In genomic region chr11:27213232-27213660, GRCh38 we compare ENCODE assay signal across 10 cellular contexts.
DNase-seq lines count a peak whose midpoint lies in the region; ATAC-seq and TF ChIP-seq lines count a peak whose summit lies in the region.
"Had no signal": no experiment of that assay in that cellular context is flagged by ENCODE, and none has a peak within 500 bp of the region (broad histone marks: within the 10 kb centered on the region; RNA-seq: fewer than 3 reads in every experiment).

No MANE protein-coding gene starts in this region.

- no peaks in the 10 kb centered on the region for H3K27me3 ChIP-seq in vagina

- no peak for TF ChIP-seq POLR2A in vagina (IDR thresholded peaks at IDR 0.05)

- peak overlapping the region; percentile 3 for H3K27ac ChIP-seq in vagina

- H3K4me3 ChIP-seq in WI38 (ENCODE audit: low read depth, low read length), result peak overlapping the region; percentile 30; the same call in 1 of the 2 replicates
- H3K4me3 ChIP-seq in vagina, result no peak overlapping the region

- DNase-seq in Right ventricle myocardium inferior (ENCODE audit: missing footprints) (no peak), cardiac septum (ENCODE audit: low spot score) (no peak), left ventricle myocardium superior (no peak), vagina (ENCODE audit: extremely low spot score in 2 of 2) (no peak)
- DNase-seq: activated naive CD8-positive, alpha-beta T cell treated with anti-CD3 and anti-CD28 coated beads, Interleukin-2, amount 10 ng/mL, durations not matched to agents 7 days and 5 days; natural killer cell had no signal

- intact Hi-C loops in Right ventricle myocardium inferior (cut with DNase I), result no loop called here
- intact Hi-C loops in cardiac septum (cut with DNase I), result no loop called here
- intact Hi-C loops in left ventricle myocardium superior (cut with micrococcal nuclease), result no loop called here
- intact Hi-C loops in vagina (cut with DNase I), result no loop called here

- peaks cover 60% of the 10 kb centered on the region for H3K4me1 ChIP-seq in vagina

- TF ChIP-seq CTCF in WI38 (IDR thresholded peaks at IDR 0.05; ENCODE audit: low read depth, low read length) (no peak), vagina (IDR thresholded peaks at IDR 0.05) (no peak)

- ATAC-seq in Right ventricle myocardium inferior, result peak; percentile 23
- peak; percentile 49 for ATAC-seq in left ventricle myocardium superior
- ATAC-seq in GM21723 (IDR thresholded peaks at IDR 0.05; ENCODE audit: unreplicated experiment), result no peak
- ATAC-seq in HG02938 (IDR thresholded peaks at IDR 0.05; ENCODE audit: unreplicated experiment), result no peak
- no peak for ATAC-seq in GM21825 (IDR thresholded peaks at IDR 0.05; ENCODE audit: unreplicated experiment)
- ATAC-seq: natural killer cell had no signal

- no peaks in the 10 kb centered on the region for H3K36me3 ChIP-seq in vagina

- H3K9me3 ChIP-seq in vagina, result no peaks in the 10 kb centered on the region

Comparison
In these comparisons a context has a peak if more than half of its experiments do, and no peak if none do; other contexts are left out.
1. ATAC-seq: peak in Right ventricle myocardium inferior (single experiment) and left ventricle myocardium superior (single experiment); none in GM21723 (single experiment), HG02938 (single experiment) and GM21825 (single experiment).